8 cellular contexts compared by ENCODE assay signal in genomic region chr7:48088559-48089414, GRCh38. TPM values are rescaled to one million over a fixed set of nuclear protein-coding genes. Genes with fewer than 3 reads are reported as not detected.
A peak's percentile ranks its signal among the peaks of the same experiment; 100 is the strongest.
DNase-seq lines count a peak whose midpoint lies in the region; ATAC-seq and TF ChIP-seq lines count a peak whose summit lies in the region.

UPP1 (plus strand) TSS chr7:48089265; CDS start chr7:48094784, 5,519 bp downstream.

- TF ChIP-seq CTCF in H9 (conservative IDR thresholded peaks at IDR 0.05) (no peak), cardiac muscle cell (IDR thresholded peaks at IDR 0.05; ENCODE audit: low read depth, low read length) (no peak), upper lobe of left lung (IDR thresholded peaks at IDR 0.05) (peak in 1 of 6 experiments; percentile 36)

- DNase-seq in GF-D8 (lab: John Stamatoyannopoulos, UW) (peak; percentile 95), H9 (peak; percentile 95), MG63 (peak; percentile 89), SW480 (ENCODE audit: low spot score) (peak; percentile 98), cardiac muscle cell (ENCODE audit: low read depth in 1 of 2, low spot score in 1 of 2) (peak; percentile 81 to 98), posterior cingulate gyrus (peak; percentile 61 to 96 (median 76)), upper lobe of left lung (peak; percentile 97 to 98)
- DNase-seq in activated naive CD8-positive, alpha-beta T cell treated with anti-CD3 and anti-CD28 coated beads, Interleukin-2, amount 50 U/mL, for 24 hours = peak; percentile 91

- H3K36me3 ChIP-seq in MG63 (no peaks in the 10 kb centered on the region), cardiac muscle cell (no peaks in the 10 kb centered on the region), upper lobe of left lung (peaks cover 0 to 32% (median 14%) of the 10 kb centered on the region in 4 donors)

- H3K14ac ChIP-seq in H9 (ENCODE audit: insufficient read depth, low read length) = peak within 1 kb of the TSS; percentile 93

- no peak within 1 kb of the TSS for H3K56ac ChIP-seq in H9 (ENCODE audit: insufficient read length, low read depth, low read length)

- H3K4ac ChIP-seq in H9 (ENCODE audit: low read depth, low read length) = no peak within 1 kb of the TSS

- H3K4me1 ChIP-seq in H9 (ENCODE audit: insufficient read depth, low read length) (peaks cover 9% of the 10 kb centered on the region; the same call in 1 of the 2 replicates), cardiac muscle cell (ENCODE audit: low read depth) (no peaks in the 10 kb centered on the region), upper lobe of left lung (peaks cover 40 to 60% (median 49%) of the 10 kb centered on the region in 4 donors)

- H3K18ac ChIP-seq in H9 (ENCODE audit: insufficient read length, low read depth, low read length) = peak within 1 kb of the TSS; percentile 95

- ATAC-seq in activated naive CD8-positive, alpha-beta T cell treated with anti-CD3 and anti-CD28 coated beads, Interleukin-2, amount 50 U/mL, for 24 hours = peak; percentile 68
- peak; percentile 92 to 96 for ATAC-seq in upper lobe of left lung (ENCODE audit: low FRiP score in 2 of 2)

- peaks cover 14% of the 10 kb centered on the region for H3K23me2 ChIP-seq in H9 (ENCODE audit: insufficient read length, low read depth, low read length, poor library complexity, severe bottlenecking)

- no peaks in the 10 kb centered on the region; a peak in 1 of 5 replicates for H3K9me3 Mint-ChIP-seq in H9
- no peaks in the 10 kb centered on the region for H3K9me3 Mint-ChIP-seq in activated naive CD8-positive, alpha-beta T cell treated with anti-CD3 and anti-CD28 coated beads, Interleukin-2, amount 50 U/mL, for 24 hours

- peak within 1 kb of the TSS; percentile 95 to 98 (median 95) for H3K27ac Mint-ChIP-seq in H9
- peak within 1 kb of the TSS; percentile 93 for H3K27ac Mint-ChIP-seq in activated naive CD8-positive, alpha-beta T cell treated with anti-CD3 and anti-CD28 coated beads, Interleukin-2, amount 50 U/mL, for 24 hours

- H2BK20ac ChIP-seq in H9 (ENCODE audit: low read depth, low read length, poor library complexity, severe bottlenecking) = no peak within 1 kb of the TSS

- H3K4me1 Mint-ChIP-seq in H9 = peaks cover 46 to 53% of the 10 kb centered on the region in 2 experiments
- peaks cover 78% of the 10 kb centered on the region for H3K4me1 Mint-ChIP-seq in activated naive CD8-positive, alpha-beta T cell treated with anti-CD3 and anti-CD28 coated beads, Interleukin-2, amount 50 U/mL, for 24 hours

- intact Hi-C loops in posterior cingulate gyrus (cut with DNase I) = loop anchor here (5.0 kb wide), 1 partner anchor 111 kb away; the partner anchor contains the start of gene HUS1

- H3K23ac ChIP-seq in H9 (ENCODE audit: insufficient read length, low read depth, low read length) = no peak within 1 kb of the TSS

- no peaks in the 10 kb centered on the region for H4K20me1 ChIP-seq in H9 (ENCODE audit: control insufficient read depth, insufficient read depth, insufficient read length)

- H3K4me3 ChIP-seq in MG63 (peak within 1 kb of the TSS; percentile 51), cardiac muscle cell (peak within 1 kb of the TSS; percentile 71), upper lobe of left lung (peak within 1 kb of the TSS; percentile 88 to 98 (median 95))

- H3K79me1 ChIP-seq in H9 (ENCODE audit: insufficient read depth, low read depth, low read length, poor library complexity, severe bottlenecking) = no peaks in the 10 kb centered on the region

- H3K9me3 ChIP-seq in H9 (ENCODE audit: control insufficient read depth, low read depth, low read length) (no peaks in the 10 kb centered on the region), MG63 (no peaks in the 10 kb centered on the region), cardiac muscle cell (ENCODE audit: low read depth) (no peaks in the 10 kb centered on the region), upper lobe of left lung (no peaks in the 10 kb centered on the region)

- peak within 1 kb of the TSS; percentile 57 for H4K5ac ChIP-seq in H9 (ENCODE audit: insufficient read length, low read depth, low read length)

- H3K79me2 ChIP-seq in H9 (ENCODE audit: insufficient read depth, low read length) = 0 out of 2 replicates have a peak, but pooled peaks cover 2% of the 10 kb centered on the region

- peak within 1 kb of the TSS; percentile 67 for H3K9ac ChIP-seq in H9 (ENCODE audit: extremely low read depth, insufficient read length, low read length)

- peak within 1 kb of the TSS; percentile 94 for H3K4me2 ChIP-seq in H9 (ENCODE audit: insufficient read depth, insufficient read length, low read length)

- no peak within 1 kb of the TSS for H2AK5ac ChIP-seq in H9 (ENCODE audit: insufficient read length, low read length)

- H2BK15ac ChIP-seq in H9 (ENCODE audit: low read depth, low read length) = no peak within 1 kb of the TSS

- H3K27ac ChIP-seq in H9 (ENCODE audit: insufficient read length, low read depth, low read length) (peak within 1 kb of the TSS; percentile 63), cardiac muscle cell (peak within 1 kb of the TSS; percentile 63), upper lobe of left lung (peak within 1 kb of the TSS; percentile 94 to 98 (median 98))

- no peak within 1 kb of the TSS for H2BK12ac ChIP-seq in H9 (ENCODE audit: insufficient read length, low read depth, low read length)

- H3K27me3 ChIP-seq in H9 (ENCODE audit: insufficient read depth, low read length) (no peaks in the 10 kb centered on the region), MG63 (no peaks in the 10 kb centered on the region), cardiac muscle cell (peaks cover 3% of the 10 kb centered on the region), upper lobe of left lung (no peaks in the 10 kb centered on the region)

- no peak within 1 kb of the TSS for H3T11ph ChIP-seq in H9 (ENCODE audit: low read length)

- H4K8ac ChIP-seq in H9 (replicated peaks; ENCODE audit: insufficient read length, low read depth, low read length) = no peak within 1 kb of the TSS

- no CpG with 5 or more reads among the region's 66 CpGs for WGBS in H9 (ENCODE audit: extremely low coverage, insufficient read length, low lambda C conversion rate)
- 0 to 1% methylated on average over 7 to 23 of the region's 66 CpGs for WGBS in upper lobe of left lung, 2 donors

- H3K4me3 Mint-ChIP-seq in H9 = peak within 1 kb of the TSS; percentile 79 to 89
- H3K4me3 Mint-ChIP-seq in activated naive CD8-positive, alpha-beta T cell treated with anti-CD3 and anti-CD28 coated beads, Interleukin-2, amount 50 U/mL, for 24 hours = peak within 1 kb of the TSS; percentile 82

- no peak within 1 kb of the TSS for H4K91ac ChIP-seq in H9 (ENCODE audit: insufficient read length, low read depth, low read length)

- peak; percentile 47 to 95 (median 86) for TF ChIP-seq POLR2A in upper lobe of left lung (IDR thresholded peaks at IDR 0.05)

- no peak within 1 kb of the TSS for H2AFZ ChIP-seq in H9 (ENCODE audit: low read length)

- no peaks in the 10 kb centered on the region; the same call in none of the 2 replicates for H3K27me3 Mint-ChIP-seq in H9 (ENCODE audit: low read depth)
- H3K27me3 Mint-ChIP-seq in activated naive CD8-positive, alpha-beta T cell treated with anti-CD3 and anti-CD28 coated beads, Interleukin-2, amount 50 U/mL, for 24 hours = no peaks in the 10 kb centered on the region

- peaks cover 16 to 34% (median 29%) of the 10 kb centered on the region in 3 experiments; a peak in 6 of 7 replicates for H3K36me3 Mint-ChIP-seq in H9 (ENCODE audit: insufficient read depth in 1 of 3, low read depth in 3 of 3)
- H3K36me3 Mint-ChIP-seq in activated naive CD8-positive, alpha-beta T cell treated with anti-CD3 and anti-CD28 coated beads, Interleukin-2, amount 50 U/mL, for 24 hours (ENCODE audit: low read depth) = peaks cover 39% of the 10 kb centered on the region

- H2BK5ac ChIP-seq in H9 (ENCODE audit: insufficient read length, low read length) = no peak within 1 kb of the TSS

- TF ChIP-seq EP300 in upper lobe of left lung (IDR thresholded peaks at IDR 0.05) = peak in 2 of 4 donors; percentile 66 to 89

- H2BK120ac ChIP-seq in H9 (ENCODE audit: low read depth, low read length, poor library complexity, severe bottlenecking) = peak within 1 kb of the TSS; percentile 12

RNA-seq across cellular contexts. Expression of gene UPP1, which starts in this region (rescaled TPM):
- total RNA-seq in H9 (2021) (34.2 and 36.4 TPM in 2 replicates), cardiac muscle cell (13.6 and 26.5 TPM in 2 replicates), upper lobe of left lung (100 to 1,000 TPM in 1 of 6 donors, 10 to 100 TPM in 5; 30.6 to 107 (median 72.0) TPM)
- 4.9 and 6.2 TPM in 2 replicates for total RNA-seq in MG63 (2014; rRNA removed; shearing (Covaris generic); ENCODE audit: low replicate concordance)
- 28.3 and 35.5 TPM in 2 replicates for polyA plus RNA-seq in cardiac muscle cell

Comparison
In these comparisons a context has a peak if more than half of its experiments do, and no peak if none do; other contexts are left out.
1. Peak in every context shown above with its lines: DNase-seq, ATAC-seq, H3K4me3 ChIP-seq and H3K27ac ChIP-seq.